8 cellular contexts compared by ENCODE assay signal in genomic region chr7:66557214-66558200, GRCh38.
DNase-seq lines count a peak whose midpoint lies in the region; ATAC-seq and TF ChIP-seq lines count a peak whose summit lies in the region.

No MANE protein-coding gene starts in this region.

- CTCF ChIA-PET in Calu3 (lab: Charles Lee) (no interaction called here), HEK293 (lab: Yijun Ruan, JAX) (interaction anchor here (0.5 to 1.4 kb wide), 12 partner anchors 9 to 803 kb away, joined by 3 to 6 read pairs (median 4); no protein-coding TSS in a partner anchor)

- H3K9ac ChIP-seq in muscle layer of colon (ENCODE audit: low read length): no peak overlapping the region

- H3K4me1 ChIP-seq in HEK293 (ENCODE audit: control insufficient read depth, insufficient read depth, low read length): no peaks in the 10 kb centered on the region
- peaks cover 8% of the 10 kb centered on the region for H3K4me1 ChIP-seq in muscle layer of colon (ENCODE audit: insufficient read depth, low read length)

- no TSS peak for BruUV-seq in Calu3 (replicated peaks; lab: Mats Ljungman, UMichigan)

- H3K4me3 Mint-ChIP-seq in Calu3 (ENCODE audit: low read depth, unreplicated experiment): no peak overlapping the region

- no peaks in the 10 kb centered on the region for H3K27me3 Mint-ChIP-seq in Calu3 (ENCODE audit: unreplicated experiment)

- H3K27me3 ChIP-seq in muscle layer of colon (ENCODE audit: control insufficient read depth in 1 of 2, insufficient read depth in 2 of 2, low read length in 2 of 2): no peaks in the 10 kb centered on the region

- DNase-seq in Calu3: peak; percentile 73
- DNase-seq in NCI-H460 (ENCODE audit: extremely low read depth, low read depth): peak; percentile 48
- DNase-seq in activated CD8-positive, alpha-beta memory T cell treated with anti-CD3 and anti-CD28 coated beads, Interleukin-2, amount 50 U/mL, for 4 hours: peak; percentile 77
- DNase-seq in epidermal melanocyte (ENCODE audit: insufficient read length, low spot score): peak; percentile 71
- peak; percentile 37 to 58 for DNase-seq in stimulated activated CD8-positive, alpha-beta memory T cell treated with anti-CD3 and anti-CD28 coated beads, Interleukin-7, amount 100 ng/mL, for 1 hour (ENCODE audit: low read depth in 2 of 2)

- H3K36me3 Mint-ChIP-seq in Calu3 (ENCODE audit: insufficient read depth, unreplicated experiment): peaks cover 4% of the 10 kb centered on the region

- H3K27ac ChIP-seq in HEK293 (ENCODE audit: extremely low read depth, low read depth, low read length): no peak overlapping the region
- H3K27ac ChIP-seq in muscle layer of colon (ENCODE audit: low read depth, low read length): peak overlapping the region; percentile 12

- peak; percentile 72 for TF ChIP-seq CTCF in Calu3 (IDR thresholded peaks at IDR 0.05; ENCODE audit: unreplicated experiment)
- TF ChIP-seq CTCF in HEK293 (tag by site-specific recombination; IDR thresholded peaks at IDR 0.05): peak; percentile 81

- ATAC-seq in GM18870 (IDR thresholded peaks at IDR 0.05; ENCODE audit: unreplicated experiment): no peak

- H3K36me3 ChIP-seq in HEK293 (ENCODE audit: control insufficient read depth in 2 of 2, insufficient read depth in 1 of 2, low read length in 2 of 2): peaks cover 6 to 45% of the 10 kb centered on the region in 2 experiments; a peak in 2 of 3 replicates
- peaks cover 17% of the 10 kb centered on the region for H3K36me3 ChIP-seq in muscle layer of colon (ENCODE audit: insufficient read depth, low read length)

- H3K4me3 ChIP-seq in HEK293 (ENCODE audit: low read depth, low read length) (no peak overlapping the region), muscle layer of colon (ENCODE audit: low read depth in 1 of 2, low read length in 2 of 2) (peak overlapping the region in 1 of 2 donors; percentile 18)

- POLR2A ChIA-PET in HEK293 (lab: Yijun Ruan, JAX): interaction anchor here (0.7 kb wide), 1 partner anchor 183 kb away, joined by 3 read pairs; the partner anchor contains the start of gene RABGEF1

- no peaks in the 10 kb centered on the region for H3K9me3 Mint-ChIP-seq in Calu3 (ENCODE audit: low read depth, unreplicated experiment)

- no peak overlapping the region for H3K27ac Mint-ChIP-seq in Calu3 (ENCODE audit: unreplicated experiment)

- no peaks in the 10 kb centered on the region for H3K9me3 ChIP-seq in HEK293 (ENCODE audit: control insufficient read depth, insufficient read depth, low read depth, low read length)
- no peaks in the 10 kb centered on the region for H3K9me3 ChIP-seq in muscle layer of colon (ENCODE audit: low read length)

- intact Hi-C loops in Calu3 (cut with micrococcal nuclease; ENCODE audit: unreplicated experiment): loop anchor here (5.0 kb wide), 1 partner anchor 440 kb away; the partner anchor contains the start of genes SBDS and TYW1

- no peaks in the 10 kb centered on the region for H3K4me1 Mint-ChIP-seq in Calu3 (ENCODE audit: low read depth, unreplicated experiment)

TF ChIP-seq in HEK293, 187 proteins besides CTCF, POLR2A, EP300 and RAD21 (continues in another document):
- no peak for TF ChIP-seq ZFP37 (tag by site-specific recombination; IDR thresholded peaks at IDR 0.05)
- TF ChIP-seq KLF7 (tag by site-specific recombination; IDR thresholded peaks at IDR 0.05; ENCODE audit: borderline replicate concordance): no peak
- no peak for TF ChIP-seq ZNF366 (tag by site-specific recombination; conservative IDR thresholded peaks at IDR 0.05)
- no peak for TF ChIP-seq OVOL3 (tag by site-specific recombination; IDR thresholded peaks at IDR 0.05)
- peak; percentile 63 for TF ChIP-seq ZNF654 (tag by site-specific recombination; IDR thresholded peaks at IDR 0.05; ENCODE audit: low read depth)
- no peak for TF ChIP-seq ZNF211 (tag by site-specific recombination; IDR thresholded peaks at IDR 0.05; ENCODE audit: low read depth)
- TF ChIP-seq ZBTB10 (tag by site-specific recombination; IDR thresholded peaks at IDR 0.05): 0 out of 2 replicates have a peak, but pooled peaks have one; percentile 32
- TF ChIP-seq ZSCAN5A (tag by site-specific recombination; IDR thresholded peaks at IDR 0.05): no peak
- TF ChIP-seq ZNF518A (tag by site-specific recombination; conservative IDR thresholded peaks at IDR 0.05; ENCODE audit: low read depth): no peak
- no peak for TF ChIP-seq ZNF266 (tag by site-specific recombination; IDR thresholded peaks at IDR 0.05; ENCODE audit: low read depth)
- no peak for TF ChIP-seq KLF17 (tag by site-specific recombination; IDR thresholded peaks at IDR 0.05)
- no peak for TF ChIP-seq IKZF3 (tag by site-specific recombination; IDR thresholded peaks at IDR 0.05)
